In the genomic region with DNA sequence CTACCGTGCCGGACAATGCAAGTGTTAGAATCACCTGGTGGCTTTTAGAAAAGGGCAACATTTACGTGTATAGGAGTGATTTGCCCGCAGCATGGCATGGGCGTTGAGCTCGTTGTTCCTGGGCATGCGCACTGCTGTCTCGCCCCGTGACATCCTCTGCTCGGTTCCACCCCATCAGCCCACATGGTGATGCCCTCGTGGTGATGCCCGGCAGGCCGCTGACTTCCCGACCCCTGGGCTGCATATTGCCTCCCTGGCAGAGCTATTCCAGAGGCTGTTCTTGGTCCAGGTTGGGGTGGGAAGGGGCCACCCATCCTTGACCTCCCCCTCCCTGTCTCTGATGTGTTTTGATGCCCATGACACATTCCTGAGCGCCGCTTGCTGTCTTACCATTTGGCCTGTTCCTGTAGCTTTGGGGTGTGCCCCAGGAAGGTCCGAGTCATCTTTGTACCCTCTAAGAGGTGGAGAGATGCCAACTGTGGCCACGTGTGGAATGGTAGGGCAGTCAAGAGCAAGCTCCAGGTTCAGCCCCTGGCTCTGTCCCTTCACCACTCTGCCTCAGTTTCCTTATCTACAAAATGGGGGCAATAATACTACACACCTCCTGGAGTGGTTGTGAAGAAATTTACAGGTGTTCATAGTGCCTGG, we compare ENCODE assay signal across 1 cellular context.
TF ChIP-seq lines count a peak whose summit lies in the region.

No MANE protein-coding gene starts in this region.

TF ChIP-seq in K562, 482 proteins besides CTCF, POLR2A, EP300 and RAD21 (continued from another document):
- TF ChIP-seq ZNF76 (CRISPR knock-in tag; IDR thresholded peaks at IDR 0.05; ENCODE audit: borderline replicate concordance) (no peak), BCOR (IDR thresholded peaks at IDR 0.05) (0 out of 2 replicates have a peak, but pooled peaks have one; percentile 18), HDAC2 (IDR thresholded peaks at IDR 0.05) (no peak), TCF7 (IDR thresholded peaks at IDR 0.05; ENCODE audit: borderline replicate concordance) (no peak)
